ENCODE assay signal across 1 cellular context in the genomic region with DNA sequence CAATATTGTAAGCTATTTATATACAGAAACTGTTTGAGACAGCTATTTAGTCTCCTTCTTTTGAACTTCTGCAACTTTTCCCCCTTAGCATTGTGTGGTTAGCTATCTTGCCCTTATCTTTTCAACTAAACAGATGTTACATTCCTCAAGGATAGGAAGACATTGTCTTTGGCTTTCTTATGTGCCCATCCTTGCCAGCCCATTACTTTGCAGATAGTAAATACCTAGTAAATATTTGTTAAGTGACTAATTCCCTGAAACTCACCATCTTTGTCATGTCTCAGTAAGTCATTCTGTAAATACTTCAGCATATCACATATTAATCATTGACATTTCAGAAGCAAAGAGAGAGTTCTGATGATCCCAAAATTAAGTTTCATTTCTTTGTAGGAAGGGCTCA.
TF ChIP-seq lines count a peak whose summit lies in the region.

No MANE protein-coding gene starts in this region.

TF ChIP-seq in SK-N-SH treated with all-trans-retinoic acid at 6 μM for 48 hours, 23 proteins besides CTCF, POLR2A, EP300 and RAD21 (continued from another document):
- TF ChIP-seq ZNF8 (CRISPR knock-in tag; IDR thresholded peaks at IDR 0.05): no peak
TF ChIP-seq in SK-N-SH treated with all-trans-retinoic acid at 6 μM for 48 hours: peak in this region for 2.
